19 cellular contexts compared by ENCODE assay signal in genomic region chr20:56839222-56839621, GRCh38.
DNase-seq lines count a peak whose midpoint lies in the region; ATAC-seq, FAIRE-seq and TF ChIP-seq lines count a peak whose summit lies in the region.
"Had no signal": no experiment of that assay in that cellular context is flagged by ENCODE, and none has a peak within 500 bp of the region (broad histone marks: within the 10 kb centered on the region; RNA-seq: fewer than 3 reads in every experiment).

No MANE protein-coding gene starts in this region.

- no peaks in the 10 kb centered on the region for H3K9me1 ChIP-seq in K562 (ENCODE audit: control insufficient read depth, insufficient read depth, low read length)

- TF ChIP-seq CTCF in K562 (IDR thresholded peaks at IDR 0.05 in 2 of 3, conservative IDR thresholded peaks at IDR 0.05 in 1 of 3; ENCODE audit: insufficient read depth in 2 of 3, low read depth in 1 of 3, low read length in 3 of 3) (no peak), SK-N-SH (IDR thresholded peaks at IDR 0.05) (no peak), smooth muscle cell (IDR thresholded peaks at IDR 0.05; ENCODE audit: borderline replicate concordance, insufficient read depth, poor library complexity, severe bottlenecking) (no peak)

- CTCF ChIA-PET in K562 (lab: Yijun Ruan, JAX; ENCODE audit: low intra/inter-chr PET ratio) (no interaction called here), SK-N-SH (lab: Yijun Ruan, JAX) (no interaction called here)

- POLR2A ChIA-PET in K562 (lab: Yijun Ruan, JAX) = no interaction called here
- POLR2A ChIA-PET in SK-N-SH (lab: Yijun Ruan, JAX) = no interaction called here

- BruUV-seq in K562 (replicated peaks; lab: Mats Ljungman, UMichigan) = no TSS peak

- no peaks in the 10 kb centered on the region for H3K79me2 ChIP-seq in K562 (ENCODE audit: control insufficient read depth, insufficient read depth, low read length)
- no peaks in the 10 kb centered on the region for H3K79me2 ChIP-seq in SK-N-SH (ENCODE audit: insufficient read depth)
- H3K79me2 ChIP-seq in smooth muscle cell (ENCODE audit: low read depth) = no peaks in the 10 kb centered on the region

- no peaks in the 10 kb centered on the region; a peak in 1 of 5 replicates for H3K27me3 ChIP-seq in K562 (ENCODE audit: control insufficient read depth in 2 of 2, insufficient read depth in 2 of 2, low read length in 2 of 2)
- no peaks in the 10 kb centered on the region for H3K27me3 ChIP-seq in rectal smooth muscle tissue (ENCODE audit: control insufficient read depth, insufficient read depth, low read length)
- no peaks in the 10 kb centered on the region for H3K27me3 ChIP-seq in SK-N-SH (ENCODE audit: insufficient read depth)
- H3K27me3 ChIP-seq in smooth muscle cell (ENCODE audit: low read depth) = peaks cover 19% of the 10 kb centered on the region

- peak; percentile 83 for FAIRE-seq in HTR-8/SVneo (lab: Jason Lieb, UNC)
- no peak for FAIRE-seq in K562 (lab: Jason Lieb, UNC)
- FAIRE-seq: GM12891, GM18507, H1 had no signal

- no peak overlapping the region for H3K4me2 ChIP-seq in K562 (ENCODE audit: insufficient read depth, low read length)
- H3K4me2 ChIP-seq in SK-N-SH = no peak overlapping the region
- H3K4me2 ChIP-seq in smooth muscle cell = no peak overlapping the region

- in situ Hi-C loops in K562 (cut with MboI) = no loop called here

- no peak for TF ChIP-seq RAD21 in K562 (CRISPR knock-in tag; conservative IDR thresholded peaks at IDR 0.05 in 1 of 2, IDR thresholded peaks at IDR 0.05 in 1 of 2)
- no peak for TF ChIP-seq RAD21 in SK-N-SH (IDR thresholded peaks at IDR 0.05; ENCODE audit: low read length)

- no peak overlapping the region for H3K27ac ChIP-seq in K562 (ENCODE audit: extremely low read depth, low read depth, low read length)
- peak overlapping the region; percentile 59 for H3K27ac ChIP-seq in rectal smooth muscle tissue (ENCODE audit: low read depth, low read length)
- no peak overlapping the region for H3K27ac ChIP-seq in SK-N-SH (ENCODE audit: low read depth in 2 of 2, low read length in 1 of 2)
- no peak overlapping the region for H3K27ac ChIP-seq in smooth muscle cell (ENCODE audit: low read depth)
- H3K27ac ChIP-seq: GM23248 had no signal

- no peak overlapping the region for H2AFZ ChIP-seq in K562 (ENCODE audit: low read depth, low read length)
- H2AFZ ChIP-seq in SK-N-SH (ENCODE audit: low read depth) = no peak overlapping the region
- no peak overlapping the region for H2AFZ ChIP-seq in smooth muscle cell (ENCODE audit: low read depth)
- H2AFZ ChIP-seq: GM23248 had no signal

- no peak for TF ChIP-seq EP300 in K562 (IDR thresholded peaks at IDR 0.05; ENCODE audit: low read length)
- TF ChIP-seq EP300 in SK-N-SH (IDR thresholded peaks at IDR 0.05; ENCODE audit: borderline replicate concordance in 1 of 2, low read depth in 1 of 2, low read length in 1 of 2) = no peak

- DNase-seq in HTR-8/SVneo (ENCODE audit: insufficient read length, low spot score) (no peak), K562 (ENCODE audit: extremely low read depth in 1 of 4, low spot score in 3 of 4) (no peak), SK-N-SH (no peak), smooth muscle cell (lab: John Stamatoyannopoulos, UW; ENCODE audit: unreplicated experiment) (no peak)
- DNase-seq: C1 segment of cervical spinal cord; Calu3; CD4-positive, alpha-beta memory T cell; COR-L47; DMS53; DMS79 treated with DMSO at 0.1 percent for 48 hours; GF-D8; H7; HCEC 1CT had no signal

- H4K20me1 ChIP-seq in K562 (replicated peaks; ENCODE audit: control insufficient read depth, insufficient read depth, low read length) = no peaks in the 10 kb centered on the region
- no peaks in the 10 kb centered on the region for H4K20me1 ChIP-seq in SK-N-SH (ENCODE audit: insufficient read depth)
- no peaks in the 10 kb centered on the region for H4K20me1 ChIP-seq in smooth muscle cell (ENCODE audit: low read depth)

- no peaks in the 10 kb centered on the region for H3K9me2 ChIP-seq in SK-N-SH

- ATAC-seq in K562 (no peak), HG03196 (IDR thresholded peaks at IDR 0.05; ENCODE audit: unreplicated experiment) (no peak)

- H3K36me3 ChIP-seq in K562 (ENCODE audit: control insufficient read depth, insufficient read depth, low read length) (no peaks in the 10 kb centered on the region), rectal smooth muscle tissue (ENCODE audit: control insufficient read depth, insufficient read depth, low read length) (no peaks in the 10 kb centered on the region), SK-N-SH (replicated peaks in 1 of 2; ENCODE audit: control insufficient read depth in 1 of 2, insufficient read depth in 2 of 2, low read length in 1 of 2) (no peaks in the 10 kb centered on the region), smooth muscle cell (ENCODE audit: low read depth) (no peaks in the 10 kb centered on the region)

- intact Hi-C loops in K562 (cut with micrococcal nuclease) = no loop called here

- H3F3A ChIP-seq in SK-N-SH (replicated peaks; ENCODE audit: insufficient read depth) (no peaks in the 10 kb centered on the region), smooth muscle cell (ENCODE audit: low read depth) (no peaks in the 10 kb centered on the region)

- H3K4me3 ChIP-seq in K562 (no peak overlapping the region), rectal smooth muscle tissue (ENCODE audit: low read length) (no peak overlapping the region), SK-N-SH (ENCODE audit: low read depth in 2 of 2, low read length in 1 of 2) (no peak overlapping the region), smooth muscle cell (no peak overlapping the region)
- H3K4me3 ChIP-seq: GM23248 had no signal

- H3K9ac ChIP-seq in K562 (ENCODE audit: insufficient read depth in 1 of 2, low read depth in 2 of 2, low read length in 2 of 2) (no peak overlapping the region), rectal smooth muscle tissue (ENCODE audit: low read length) (no peak overlapping the region), SK-N-SH (no peak overlapping the region), smooth muscle cell (ENCODE audit: low read depth) (no peak overlapping the region)
- H3K9ac ChIP-seq: GM23248 had no signal

- 6% methylated on average over 2 of the region's 2 CpGs for WGBS in K562 (ENCODE audit: insufficient coverage, low coverage, missing lambda C conversion rate)
- WGBS in SK-N-SH (ENCODE audit: low lambda C conversion rate) = 13% methylated on average over 2 of the region's 2 CpGs
- WGBS in smooth muscle cell (ENCODE audit: low lambda C conversion rate) = 89% methylated on average over 2 of the region's 2 CpGs

- H3K9me3 ChIP-seq in K562 (replicated peaks; ENCODE audit: control insufficient read depth, insufficient read depth, low read depth, low read length) = no peaks in the 10 kb centered on the region
- no peaks in the 10 kb centered on the region for H3K9me3 ChIP-seq in SK-N-SH
- H3K9me3 ChIP-seq in smooth muscle cell (replicated peaks; ENCODE audit: low read depth) = no peaks in the 10 kb centered on the region

- H3K4me1 ChIP-seq in K562 (replicated peaks in 1 of 2; ENCODE audit: control insufficient read depth in 2 of 2, insufficient read depth in 2 of 2, low read length in 2 of 2) (no peaks in the 10 kb centered on the region), rectal smooth muscle tissue (ENCODE audit: control insufficient read depth, insufficient read depth, low read length) (peaks cover 26% of the 10 kb centered on the region), SK-N-SH (ENCODE audit: control insufficient read depth in 1 of 2, insufficient read depth in 2 of 2, low read depth in 1 of 2, low read length in 1 of 2) (no peaks in the 10 kb centered on the region), smooth muscle cell (ENCODE audit: low read depth) (no peaks in the 10 kb centered on the region)

- no peak for TF ChIP-seq POLR2A in K562 (conservative IDR thresholded peaks at IDR 0.05)

TF ChIP-seq in K562, 482 proteins besides CTCF, POLR2A, EP300 and RAD21:
- TF ChIP-seq ZNF436 (CRISPR knock-in tag; IDR thresholded peaks at IDR 0.05) = no peak
- TF ChIP-seq OTX1 (CRISPR knock-in tag; IDR thresholded peaks at IDR 0.05) = 0 out of 2 replicates have a peak, but pooled peaks have one; percentile 41

TF ChIP-seq in SK-N-SH, 30 proteins besides CTCF, POLR2A, EP300 and RAD21 (continues in another document):
- TF ChIP-seq FOSL2 (IDR thresholded peaks at IDR 0.05; ENCODE audit: borderline replicate concordance, low read depth) = no peak
- TF ChIP-seq TEAD4 (IDR thresholded peaks at IDR 0.05; ENCODE audit: borderline replicate concordance, insufficient read depth) = no peak
- TF ChIP-seq, protein P1, sequence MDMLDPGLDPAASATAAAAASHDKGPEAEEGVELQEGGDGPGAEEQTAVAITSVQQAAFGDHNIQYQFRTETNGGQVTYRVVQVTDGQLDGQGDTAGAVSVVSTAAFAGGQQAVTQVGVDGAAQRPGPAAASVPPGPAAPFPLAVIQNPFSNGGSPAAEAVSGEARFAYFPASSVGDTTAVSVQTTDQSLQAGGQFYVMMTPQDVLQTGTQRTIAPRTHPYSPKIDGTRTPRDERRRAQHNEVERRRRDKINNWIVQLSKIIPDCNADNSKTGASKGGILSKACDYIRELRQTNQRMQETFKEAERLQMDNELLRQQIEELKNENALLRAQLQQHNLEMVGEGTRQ (IDR thresholded peaks at IDR 0.05; ENCODE audit: borderline replicate concordance, low read depth, low read length) = no peak
- TF ChIP-seq YY1 (IDR thresholded peaks at IDR 0.05; ENCODE audit: low read depth) = no peak
- no peak for TF ChIP-seq CHD2 (IDR thresholded peaks at IDR 0.05; ENCODE audit: low read length, partially characterized antibody)
- no peak for TF ChIP-seq ZBTB33 (IDR thresholded peaks at IDR 0.05; ENCODE audit: borderline replicate concordance, low read depth)
- TF ChIP-seq RXRA (IDR thresholded peaks at IDR 0.05; ENCODE audit: borderline replicate concordance, low read depth) = no peak
- TF ChIP-seq GATA2 (CRISPR knock-in tag; IDR thresholded peaks at IDR 0.05) = no peak
- TF ChIP-seq JUND (IDR thresholded peaks at IDR 0.05) = no peak
- TF ChIP-seq FOXJ3 (CRISPR knock-in tag; IDR thresholded peaks at IDR 0.05) = no peak
- no peak for TF ChIP-seq TAF1 (IDR thresholded peaks at IDR 0.05; ENCODE audit: borderline replicate concordance, low read depth, low read length)
